In genomic region chr11:68436985-68437926, GRCh38 we compare ENCODE assay signal across 1 cellular context.
TF ChIP-seq lines count a peak whose summit lies in the region.

No MANE protein-coding gene starts in this region.

TF ChIP-seq in K562, 482 proteins besides CTCF, POLR2A, EP300 and RAD21 (continued from another document):
- TF ChIP-seq, protein P1, sequence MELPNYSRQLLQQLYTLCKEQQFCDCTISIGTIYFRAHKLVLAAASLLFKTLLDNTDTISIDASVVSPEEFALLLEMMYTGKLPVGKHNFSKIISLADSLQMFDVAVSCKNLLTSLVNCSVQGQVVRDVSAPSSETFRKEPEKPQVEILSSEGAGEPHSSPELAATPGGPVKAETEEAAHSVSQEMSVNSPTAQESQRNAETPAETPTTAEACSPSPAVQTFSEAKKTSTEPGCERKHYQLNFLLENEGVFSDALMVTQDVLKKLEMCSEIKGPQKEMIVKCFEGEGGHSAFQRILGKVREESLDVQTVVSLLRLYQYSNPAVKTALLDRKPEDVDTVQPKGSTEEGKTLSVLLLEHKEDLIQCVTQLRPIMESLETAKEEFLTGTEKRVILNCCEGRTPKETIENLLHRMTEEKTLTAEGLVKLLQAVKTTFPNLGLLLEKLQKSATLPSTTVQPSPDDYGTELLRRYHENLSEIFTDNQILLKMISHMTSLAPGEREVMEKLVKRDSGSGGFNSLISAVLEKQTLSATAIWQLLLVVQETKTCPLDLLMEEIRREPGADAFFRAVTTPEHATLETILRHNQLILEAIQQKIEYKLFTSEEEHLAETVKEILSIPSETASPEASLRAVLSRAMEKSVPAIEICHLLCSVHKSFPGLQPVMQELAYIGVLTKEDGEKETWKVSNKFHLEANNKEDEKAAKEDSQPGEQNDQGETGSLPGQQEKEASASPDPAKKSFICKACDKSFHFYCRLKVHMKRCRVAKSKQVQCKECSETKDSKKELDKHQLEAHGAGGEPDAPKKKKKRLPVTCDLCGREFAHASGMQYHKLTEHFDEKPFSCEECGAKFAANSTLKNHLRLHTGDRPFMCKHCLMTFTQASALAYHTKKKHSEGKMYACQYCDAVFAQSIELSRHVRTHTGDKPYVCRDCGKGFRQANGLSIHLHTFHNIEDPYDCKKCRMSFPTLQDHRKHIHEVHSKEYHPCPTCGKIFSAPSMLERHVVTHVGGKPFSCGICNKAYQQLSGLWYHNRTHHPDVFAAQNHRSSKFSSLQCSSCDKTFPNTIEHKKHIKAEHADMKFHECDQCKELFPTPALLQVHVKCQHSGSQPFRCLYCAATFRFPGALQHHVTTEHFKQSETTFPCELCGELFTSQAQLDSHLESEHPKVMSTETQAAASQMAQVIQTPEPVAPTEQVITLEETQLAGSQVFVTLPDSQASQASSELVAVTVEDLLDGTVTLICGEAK (IDR thresholded peaks at IDR 0.05) = no peak
- TF ChIP-seq, protein P1 (CRISPR knock-in tag; IDR thresholded peaks at IDR 0.05) = no peak
- TF ChIP-seq NR1H2 (CRISPR knock-in tag; IDR thresholded peaks at IDR 0.05) (no peak), THRB (CRISPR knock-in tag; conservative IDR thresholded peaks at IDR 0.05) (no peak), MNT (conservative IDR thresholded peaks at IDR 0.05) (peak in 1 of 2 experiments; percentile 46; a peak in 2 of 4 replicates), ZNF551 (CRISPR knock-in tag; IDR thresholded peaks at IDR 0.05) (no peak), ZNF133 (CRISPR knock-in tag; IDR thresholded peaks at IDR 0.05) (no peak), ZC3H4 (CRISPR knock-in tag; IDR thresholded peaks at IDR 0.05; ENCODE audit: borderline replicate concordance) (0 out of 2 replicates have a peak, but pooled peaks have one; percentile 52), KDM4B (IDR thresholded peaks at IDR 0.05; ENCODE audit: borderline replicate concordance in 2 of 2, low read depth in 1 of 2) (no peak), YBX1 (IDR thresholded peaks at IDR 0.05) (no peak), XRCC5 (IDR thresholded peaks at IDR 0.05; ENCODE audit: low read depth, low read length) (no peak), NFIC (IDR thresholded peaks at IDR 0.05) (peak; percentile 60; the same call in 1 of the 2 replicates), RBM14 (IDR thresholded peaks at IDR 0.05; ENCODE audit: borderline replicate concordance, insufficient read depth, low read depth, low read length) (no peak), TRIM28 (IDR thresholded peaks at IDR 0.05) (no peak), POLR2AphosphoS5 (IDR thresholded peaks at IDR 0.05; ENCODE audit: control insufficient read depth, insufficient read depth, low read depth, low read length) (no peak), KDM1A (IDR thresholded peaks at IDR 0.05) (no peak), SOX6 (IDR thresholded peaks at IDR 0.05) (no peak)
- TF ChIP-seq, protein P2, sequence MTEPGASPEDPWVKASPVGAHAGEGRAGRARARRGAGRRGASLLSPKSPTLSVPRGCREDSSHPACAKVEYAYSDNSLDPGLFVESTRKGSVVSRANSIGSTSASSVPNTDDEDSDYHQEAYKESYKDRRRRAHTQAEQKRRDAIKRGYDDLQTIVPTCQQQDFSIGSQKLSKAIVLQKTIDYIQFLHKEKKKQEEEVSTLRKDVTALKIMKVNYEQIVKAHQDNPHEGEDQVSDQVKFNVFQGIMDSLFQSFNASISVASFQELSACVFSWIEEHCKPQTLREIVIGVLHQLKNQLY (CRISPR knock-in tag; conservative IDR thresholded peaks at IDR 0.05) = no peak
- TF ChIP-seq, protein P3, sequence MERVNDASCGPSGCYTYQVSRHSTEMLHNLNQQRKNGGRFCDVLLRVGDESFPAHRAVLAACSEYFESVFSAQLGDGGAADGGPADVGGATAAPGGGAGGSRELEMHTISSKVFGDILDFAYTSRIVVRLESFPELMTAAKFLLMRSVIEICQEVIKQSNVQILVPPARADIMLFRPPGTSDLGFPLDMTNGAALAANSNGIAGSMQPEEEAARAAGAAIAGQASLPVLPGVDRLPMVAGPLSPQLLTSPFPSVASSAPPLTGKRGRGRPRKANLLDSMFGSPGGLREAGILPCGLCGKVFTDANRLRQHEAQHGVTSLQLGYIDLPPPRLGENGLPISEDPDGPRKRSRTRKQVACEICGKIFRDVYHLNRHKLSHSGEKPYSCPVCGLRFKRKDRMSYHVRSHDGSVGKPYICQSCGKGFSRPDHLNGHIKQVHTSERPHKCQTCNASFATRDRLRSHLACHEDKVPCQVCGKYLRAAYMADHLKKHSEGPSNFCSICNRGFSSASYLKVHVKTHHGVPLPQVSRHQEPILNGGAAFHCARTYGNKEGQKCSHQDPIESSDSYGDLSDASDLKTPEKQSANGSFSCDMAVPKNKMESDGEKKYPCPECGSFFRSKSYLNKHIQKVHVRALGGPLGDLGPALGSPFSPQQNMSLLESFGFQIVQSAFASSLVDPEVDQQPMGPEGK (CRISPR knock-in tag; IDR thresholded peaks at IDR 0.05; ENCODE audit: borderline replicate concordance) = no peak
- TF ChIP-seq, protein P4, sequence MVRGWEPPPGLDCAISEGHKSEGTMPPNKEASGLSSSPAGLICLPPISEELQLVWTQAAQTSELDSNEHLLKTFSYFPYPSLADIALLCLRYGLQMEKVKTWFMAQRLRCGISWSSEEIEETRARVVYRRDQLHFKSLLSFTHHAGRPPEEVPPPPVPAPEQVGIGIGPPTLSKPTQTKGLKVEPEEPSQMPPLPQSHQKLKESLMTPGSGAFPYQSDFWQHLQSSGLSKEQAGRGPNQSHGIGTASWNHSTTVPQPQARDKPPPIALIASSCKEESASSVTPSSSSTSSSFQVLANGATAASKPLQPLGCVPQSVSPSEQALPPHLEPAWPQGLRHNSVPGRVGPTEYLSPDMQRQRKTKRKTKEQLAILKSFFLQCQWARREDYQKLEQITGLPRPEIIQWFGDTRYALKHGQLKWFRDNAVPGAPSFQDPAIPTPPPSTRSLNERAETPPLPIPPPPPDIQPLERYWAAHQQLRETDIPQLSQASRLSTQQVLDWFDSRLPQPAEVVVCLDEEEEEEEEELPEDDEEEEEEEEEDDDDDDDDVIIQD (CRISPR knock-in tag; IDR thresholded peaks at IDR 0.05) = no peak
TF ChIP-seq in K562: peak in this region for 57.
